ENCODE assay signal across 17 cellular contexts in genomic region chr3:70840106-70840870, GRCh38.
DNase-seq lines count a peak whose midpoint lies in the region; ATAC-seq and TF ChIP-seq lines count a peak whose summit lies in the region.
"Had no signal": no experiment of that assay in that cellular context is flagged by ENCODE, and none has a peak within 500 bp of the region (broad histone marks: within the 10 kb centered on the region; RNA-seq: fewer than 3 reads in every experiment).

No MANE protein-coding gene starts in this region.

- ATAC-seq in left lobe of liver (peak; percentile 49), HG03025 (IDR thresholded peaks at IDR 0.05; ENCODE audit: low FRiP score, unreplicated experiment) (no peak), GM19467 (IDR thresholded peaks at IDR 0.05; ENCODE audit: unreplicated experiment) (no peak)
- ATAC-seq: activated CD4-positive, CD25-positive, alpha-beta regulatory T cell treated with anti-CD3 and anti-CD28 coated beads, Interleukin-2, amount 50 U/mL, for 24 hours; left ventricle myocardium superior; naive thymus-derived CD4-positive, alpha-beta T cell had no signal

- 54 to 63% (median 58%) methylated on average over 4 of the region's 4 CpGs for WGBS in spleen, 5 donors

- peak; percentile 43 for DNase-seq in ELR (ENCODE audit: low read depth)
- peak; percentile 29 for DNase-seq in Jurkat, Clone E6-1 (ENCODE audit: low read depth, low spot score)
- peak; percentile 25 for DNase-seq in astrocyte of the hippocampus (ENCODE audit: low read depth, low spot score)
- DNase-seq in left lobe of liver (ENCODE audit: low spot score) = no peak
- DNase-seq in spleen = no peak
- DNase-seq: activated T-cell treated with anti-CD3 and anti-CD28 coated beads, Interleukin-2, amount 50 U/mL, for 24 hours; cortex of kidney; DMS79; esophagus squamous epithelium; KBM-7; left ventricle myocardium superior; naive thymus-derived CD4-positive, alpha-beta T cell; NCI-H1436; Peyer's patch had no signal

- H3K4me1 ChIP-seq in spleen = peaks cover 0 to 9% (median 4%) of the 10 kb centered on the region in 6 donors
- H3K4me1 ChIP-seq: esophagus squamous epithelium, Peyer's patch had no signal

- intact Hi-C loops in spleen (cut with DNase I; ENCODE audit: low total_unique reads) = no loop called here

- no peak overlapping the region for H3K4me3 ChIP-seq in Jurkat, Clone E6-1 (ENCODE audit: low read length)
- no peak overlapping the region for H3K4me3 ChIP-seq in spleen
- H3K4me3 ChIP-seq: esophagus squamous epithelium, Peyer's patch had no signal

- H3K27me3 ChIP-seq in spleen (replicated peaks in 1 of 7) = no peaks in the 10 kb centered on the region
- H3K27me3 ChIP-seq: esophagus squamous epithelium, Peyer's patch had no signal

- no peak for TF ChIP-seq CTCF in spleen (IDR thresholded peaks at IDR 0.05 in 8 of 11, conservative IDR thresholded peaks at IDR 0.05 in 3 of 11)

- H3K27ac ChIP-seq in spleen = no peak overlapping the region
- H3K27ac ChIP-seq: esophagus squamous epithelium, Peyer's patch had no signal

- no peaks in the 10 kb centered on the region for H3K36me3 ChIP-seq in spleen
- H3K36me3 ChIP-seq: esophagus squamous epithelium, Peyer's patch had no signal

- TF ChIP-seq POLR2A in spleen (IDR thresholded peaks at IDR 0.05) = no peak

- no peaks in the 10 kb centered on the region for H3K9me3 ChIP-seq in spleen
- H3K9me3 ChIP-seq: esophagus squamous epithelium, Peyer's patch had no signal

Comparison
In these comparisons a context has a peak if more than half of its experiments do, and no peak if none do; other contexts are left out.
1. DNase-seq: peak in ELR (single experiment), Jurkat, Clone E6-1 (single experiment) and astrocyte of the hippocampus (single experiment); none in left lobe of liver (single experiment) and spleen (single experiment).